In genomic region chr7:26198133-26198780, GRCh38 we compare ENCODE assay signal across 8 cellular contexts. TPM values are rescaled to one million over a fixed set of nuclear protein-coding genes. Genes with fewer than 3 reads are reported as not detected.
DNase-seq lines count a peak whose midpoint lies in the region; ATAC-seq and TF ChIP-seq lines count a peak whose summit lies in the region.

No MANE protein-coding gene starts in this region.

- no peaks in the 10 kb centered on the region for H3K9me3 ChIP-seq in CD4-positive, alpha-beta T cell (ENCODE audit: control insufficient read depth, low read length)
- H3K9me3 ChIP-seq in WERI-Rb-1 (ENCODE audit: severe bottlenecking) (no peaks in the 10 kb centered on the region), gastrocnemius medialis (no peaks in the 10 kb centered on the region)

- POLR2A ChIA-PET in CD4-positive, alpha-beta T cell (lab: Charles Lee), result interaction anchor here (0.6 to 13.0 kb wide), 22 partner anchors 6 to 306 kb away, joined by 3 to 183 read pairs (median 4); partner anchors contain the start of gene NFE2L3

- in situ Hi-C loops in gastrocnemius medialis (cut with MboI; ENCODE audit: low sequenced_read_pairs in 4 of 4), result loop anchor here in 3 of 4 donors (10.0 to 25.0 kb wide), 4 partner anchors 103 to 989 kb away; partner anchors contain the start of gene HOXA11 (in 2 of the 3)

- H3K4me1 ChIP-seq in gastrocnemius medialis, result peaks cover 50 to 52% of the 10 kb centered on the region in 2 donors

- CTCF ChIA-PET in CD4-positive, alpha-beta T cell (lab: Charles Lee), result interaction anchor here (0.5 to 4.5 kb wide), 13 partner anchors 10 to 167 kb away, joined by 3 to 30 read pairs (median 5); partner anchors contain the start of gene NFE2L3

- H3K27me3 Mint-ChIP-seq in CD4-positive, alpha-beta T cell, result peaks cover 7% of the 10 kb centered on the region
- peaks cover 27% of the 10 kb centered on the region for H3K27me3 Mint-ChIP-seq in HFFc6 (ENCODE audit: insufficient read depth)

- TF ChIP-seq CTCF in CD4-positive, alpha-beta T cell (IDR thresholded peaks at IDR 0.05), result peak; percentile 86
- TF ChIP-seq CTCF in HFFc6 (IDR thresholded peaks at IDR 0.05), result peak; percentile 93
- no peak for TF ChIP-seq CTCF in WERI-Rb-1 (IDR thresholded peaks at IDR 0.05; ENCODE audit: low read depth, low read length)
- TF ChIP-seq CTCF in gastrocnemius medialis (IDR thresholded peaks at IDR 0.05 in 4 of 5, conservative IDR thresholded peaks at IDR 0.05 in 1 of 5), result peak; percentile 61 to 88 (median 75)

- intact Hi-C loops in CD4-positive, alpha-beta T cell (cut with DNase I, micrococcal nuclease), result loop anchor here (1.0 to 10.0 kb wide), 7 partner anchors 42 to 967 kb away; partner anchors contain the start of gene HOXA9 (in 1 of the 2)
- intact Hi-C loops in gastrocnemius medialis (cut with DNase I; ENCODE audit: low total_unique reads), result loop anchor here (10.0 kb wide), 1 partner anchor 103 kb away; no protein-coding TSS in a partner anchor

- ATAC-seq in CD4-positive, alpha-beta T cell (ENCODE audit: poor library complexity), result no peak
- no peak for ATAC-seq in gastrocnemius medialis

- no peak for DNase-seq in CD4-positive, alpha-beta T cell
- DNase-seq in HFFc6 (no peak), WERI-Rb-1 (no peak), globus pallidus (ENCODE audit: low spot score) (peak; percentile 51), gastrocnemius medialis (no peak), NCI-H2029 (lab: John Stamatoyannopoulos, UW) (no peak), GM19240 (ENCODE audit: insufficient read length, low spot score) (no peak), mucosa of gallbladder (ENCODE audit: low spot score) (no peak)

- no peaks in the 10 kb centered on the region for H3K27me3 ChIP-seq in CD4-positive, alpha-beta T cell (ENCODE audit: control insufficient read depth, insufficient read depth, low read length)
- H3K27me3 ChIP-seq in WERI-Rb-1 (ENCODE audit: insufficient read depth, low read depth, severe bottlenecking) (no peaks in the 10 kb centered on the region), gastrocnemius medialis (no peaks in the 10 kb centered on the region)

- TF ChIP-seq POLR2A in gastrocnemius medialis (IDR thresholded peaks at IDR 0.05), result no peak

- H3K36me3 Mint-ChIP-seq in CD4-positive, alpha-beta T cell (ENCODE audit: low read depth), result peaks cover 78% of the 10 kb centered on the region
- peaks cover 68% of the 10 kb centered on the region for H3K36me3 Mint-ChIP-seq in HFFc6 (ENCODE audit: low read depth)

- peak overlapping the region; percentile 92 for H3K4me3 Mint-ChIP-seq in CD4-positive, alpha-beta T cell
- H3K4me3 Mint-ChIP-seq in HFFc6, result peak overlapping the region; percentile 100

- peak overlapping the region; percentile 98 for H3K27ac ChIP-seq in CD4-positive, alpha-beta T cell (ENCODE audit: low read depth, low read length)
- H3K27ac ChIP-seq in WERI-Rb-1, result peak overlapping the region; percentile 100
- H3K27ac ChIP-seq in gastrocnemius medialis, result peak overlapping the region; percentile 97 to 100 (median 98)

- H3K36me3 ChIP-seq in WERI-Rb-1 (peaks cover 86% of the 10 kb centered on the region), gastrocnemius medialis (peaks cover 2 to 44% of the 10 kb centered on the region in 2 donors)

- peak overlapping the region; percentile 99 for H3K27ac Mint-ChIP-seq in CD4-positive, alpha-beta T cell
- peak overlapping the region; percentile 100 for H3K27ac Mint-ChIP-seq in HFFc6

- H3K4me1 Mint-ChIP-seq in CD4-positive, alpha-beta T cell (ENCODE audit: low read depth), result peaks cover 54% of the 10 kb centered on the region
- peaks cover 46% of the 10 kb centered on the region for H3K4me1 Mint-ChIP-seq in HFFc6 (ENCODE audit: low read depth)

- no peaks in the 10 kb centered on the region for H3K9me3 Mint-ChIP-seq in CD4-positive, alpha-beta T cell
- peaks cover 11% of the 10 kb centered on the region for H3K9me3 Mint-ChIP-seq in HFFc6

- peak overlapping the region; percentile 96 for H3K4me3 ChIP-seq in WERI-Rb-1 (ENCODE audit: low read depth, low read length)
- peak overlapping the region; percentile 79 to 98 (median 94) for H3K4me3 ChIP-seq in gastrocnemius medialis

RNA-seq across cellular contexts. Expression of gene HNRNPA2B1, which starts 2.3 kb away (rescaled TPM):
- 100 to 1,000 TPM; 282 to 299 TPM for total RNA-seq in CD4-positive, alpha-beta T cell
- total RNA-seq in HFFc6 (2021; fragmentation: NEBNext Ultra II Directional; extraction: Animal tissue kit (Norgen Biotek cat#: 25700)), result 100 to 1,000 TPM; 403 to 643 (median 565) TPM
- 100 to 1,000 TPM; 155 to 242 (median 166) TPM for total RNA-seq in gastrocnemius medialis
- 344 TPM for total RNA-seq in mucosa of gallbladder

RNA-seq across cellular contexts. Expression of gene CBX3, which starts 3.3 kb away (rescaled TPM):
- total RNA-seq in CD4-positive, alpha-beta T cell, result 100 to 1,000 TPM; 124 to 132 TPM
- total RNA-seq in HFFc6 (2021; fragmentation: NEBNext Ultra II Directional; extraction: Animal tissue kit (Norgen Biotek cat#: 25700)), result 100 to 1,000 TPM; 115 to 150 (median 140) TPM
- total RNA-seq in gastrocnemius medialis (10 to 100 TPM; 42.0 to 60.1 (median 48.8) TPM), mucosa of gallbladder (71.9 TPM)

RNA-seq across cellular contexts. Expression of gene NFE2L3, which starts 46.3 kb away (rescaled TPM):
- total RNA-seq in CD4-positive, alpha-beta T cell, result under 1 TPM; 0.45 to 0.93 TPM
- 1 to 10 TPM; 2.3 to 6.5 (median 2.7) TPM for total RNA-seq in HFFc6 (2021; fragmentation: NEBNext Ultra II Directional; extraction: Animal tissue kit (Norgen Biotek cat#: 25700))
- total RNA-seq in gastrocnemius medialis (1 to 10 TPM; 1.1 to 6.2 (median 1.7) TPM), mucosa of gallbladder (8.7 TPM)
